27 cellular contexts compared by ENCODE assay signal in the genomic region with DNA sequence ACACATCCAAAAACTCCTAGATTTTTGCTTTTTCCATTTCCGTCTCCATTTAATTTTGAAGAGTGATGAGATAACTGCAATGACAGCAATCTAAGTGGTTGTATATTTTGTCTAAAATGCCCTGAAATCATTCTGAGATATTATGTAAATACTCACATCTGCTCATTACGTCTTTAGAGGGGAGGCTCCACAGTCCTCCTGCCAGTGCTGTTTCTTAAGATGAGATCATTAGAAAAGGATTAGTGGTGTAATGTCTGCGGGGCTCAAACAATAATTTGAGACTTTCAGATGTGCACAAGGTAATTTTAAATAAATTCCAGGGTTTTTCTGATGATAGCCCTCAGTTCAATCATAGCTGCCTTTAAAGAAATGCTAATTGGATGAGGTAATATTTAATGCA.
DNase-seq lines count a peak whose midpoint lies in the region; ATAC-seq and TF ChIP-seq lines count a peak whose summit lies in the region.
"Had no signal": no experiment of that assay in that cellular context is flagged by ENCODE, and none has a peak within 500 bp of the region (broad histone marks: within the 10 kb centered on the region; RNA-seq: fewer than 3 reads in every experiment).

No MANE protein-coding gene starts in this region.

- H3K4me1 ChIP-seq in A673 (ENCODE audit: insufficient read depth, low read length, poor library complexity, severe bottlenecking) (no peaks in the 10 kb centered on the region), OCI-LY7 (ENCODE audit: insufficient read depth, low read length, poor library complexity, severe bottlenecking) (peaks cover 5% of the 10 kb centered on the region), thyroid gland (peaks cover 0 to 4% of the 10 kb centered on the region in 2 donors)

- WGBS in thyroid gland, 2 donors = 89 to 90% methylated on average over 3 of the region's 3 CpGs

- H4K20me1 ChIP-seq in OCI-LY7 (ENCODE audit: insufficient read depth, low read length) = no peaks in the 10 kb centered on the region

- H3K9me3 ChIP-seq in A673 (ENCODE audit: low read depth, low read length, poor library complexity, severe bottlenecking) = no peaks in the 10 kb centered on the region
- no peaks in the 10 kb centered on the region for H3K9me3 ChIP-seq in OCI-LY7 (ENCODE audit: low read length)
- H3K9me3 ChIP-seq in thyroid gland = no peaks in the 10 kb centered on the region
- H3K9me3 ChIP-seq: heart right ventricle, sigmoid colon, thoracic aorta had no signal

- no peaks in the 10 kb centered on the region for H3K9me2 ChIP-seq in OCI-LY7 (ENCODE audit: insufficient read depth, low read length)

- H3K36me3 ChIP-seq in A673 (ENCODE audit: insufficient read depth, low read length, poor library complexity, severe bottlenecking) (no peaks in the 10 kb centered on the region), OCI-LY7 (ENCODE audit: insufficient read depth, low read length) (no peaks in the 10 kb centered on the region), thyroid gland (no peaks in the 10 kb centered on the region)
- H3K36me3 ChIP-seq: heart right ventricle, sigmoid colon, thoracic aorta had no signal

- ATAC-seq in omental fat pad (ENCODE audit: low FRiP score) (peak; percentile 24), HG02970 (IDR thresholded peaks at IDR 0.05; ENCODE audit: low FRiP score, unreplicated experiment) (no peak)
- ATAC-seq: activated CD8-positive, alpha-beta T cell treated with anti-CD3 and anti-CD28 coated beads for 36 hours; T-helper 17 cell had no signal

- H2AFZ ChIP-seq in OCI-LY7 (ENCODE audit: low read length) = no peak overlapping the region; the same call in 1 of the 2 replicates

- TF ChIP-seq CTCF in A673 (conservative IDR thresholded peaks at IDR 0.05; ENCODE audit: low read depth, low read length) (no peak), omental fat pad (IDR thresholded peaks at IDR 0.05) (no peak), OCI-LY7 (conservative IDR thresholded peaks at IDR 0.05; ENCODE audit: low read length) (no peak), thyroid gland (IDR thresholded peaks at IDR 0.05) (no peak)

- CTCF ChIA-PET in A673 (lab: Charles Lee) = no interaction called here
- CTCF ChIA-PET in OCI-LY7 (lab: Charles Lee; ENCODE audit: unreplicated experiment) = no interaction called here

- DNase-seq in A673 (ENCODE audit: low spot score) (peak; percentile 11), NCI-H524 treated with DMSO at 0.1 percent for 48 hours (lab: John Stamatoyannopoulos, UW) (peak; percentile 69), fibroblast of the conjunctiva (ENCODE audit: low read depth) (peak; percentile 24), omental fat pad (ENCODE audit: low spot score) (no peak), OCI-LY7 (ENCODE audit: low spot score) (no peak), thyroid gland (no peak)
- no peak for DNase-seq in stimulated activated CD4-positive, alpha-beta T cell treated with anti-CD3 and anti-CD28 coated beads, Interleukin-4, amount 100 ng/mL, for 4 hours
- DNase-seq: activated CD4-positive, alpha-beta T cell treated with anti-CD3 and anti-CD28 coated beads for 1 hour; activated CD8-positive, alpha-beta T cell treated with anti-CD3 and anti-CD28 coated beads for 36 hours; activated effector memory CD4-positive, alpha-beta T cell treated with Interleukin-2 at 50 U/mL for 16 hours; activated naive CD8-positive, alpha-beta T cell treated with anti-CD3 and anti-CD28 coated beads, Interleukin-2, amount 10 ng/mL, durations not matched to agents 7 days and 5 days; central memory CD4-positive, alpha-beta T cell; DMS79; GDM1; H9; heart right ventricle; KBM-7; NCI-H1417; NCI-H2029 treated with DMSO at 0.1 percent for 48 hours; NCI-H748 treated with DMSO at 0.1 percent for 48 hours; RPMI8226; sigmoid colon; stimulated activated naive CD4-positive, alpha-beta T cell; T-helper 17 cell had no signal

- H3K4me3 ChIP-seq in A673 (ENCODE audit: low read depth, low read length, poor library complexity, severe bottlenecking) (no peak overlapping the region), OCI-LY7 (ENCODE audit: low read depth, low read length, poor library complexity, severe bottlenecking) (no peak overlapping the region), thyroid gland (replicated peaks in 1 of 3) (no peak overlapping the region)
- H3K4me3 ChIP-seq: heart right ventricle, sigmoid colon, SK-N-MC, thoracic aorta had no signal

- no peak overlapping the region for H3K27ac ChIP-seq in A673 (ENCODE audit: low read depth, low read length, poor library complexity, severe bottlenecking)
- no peak overlapping the region for H3K27ac ChIP-seq in OCI-LY7 (ENCODE audit: low read depth, low read length, poor library complexity, severe bottlenecking)
- no peak overlapping the region for H3K27ac ChIP-seq in thyroid gland
- H3K27ac ChIP-seq: heart right ventricle, SK-N-MC, thoracic aorta had no signal

- TF ChIP-seq POLR2A in thyroid gland (IDR thresholded peaks at IDR 0.05) = no peak

- no peaks in the 10 kb centered on the region for H3K79me2 ChIP-seq in OCI-LY7 (ENCODE audit: insufficient read depth, low read depth, low read length)

- no peaks in the 10 kb centered on the region for H3K27me3 ChIP-seq in A673 (replicated peaks; ENCODE audit: insufficient read depth, low read depth, low read length, poor library complexity)
- H3K27me3 ChIP-seq in thyroid gland = no peaks in the 10 kb centered on the region
- H3K27me3 ChIP-seq: heart right ventricle, sigmoid colon had no signal

- BruUV-seq in A673 (replicated peaks; lab: Mats Ljungman, UMichigan) (no TSS peak), OCI-LY7 (replicated peaks; lab: Mats Ljungman, UMichigan) (no TSS peak)

- no peak overlapping the region for H3K4me2 ChIP-seq in OCI-LY7 (ENCODE audit: low read length)

- POLR2A ChIA-PET in A673 (lab: Charles Lee; ENCODE audit: low non-redundant PET) (no interaction called here), OCI-LY7 (lab: Charles Lee) (no interaction called here)

- intact Hi-C loops in A673 (cut with micrococcal nuclease; ENCODE audit: unreplicated experiment) = no loop called here
- intact Hi-C loops in OCI-LY7 (cut with micrococcal nuclease; ENCODE audit: unreplicated experiment) = no loop called here
- intact Hi-C loops in thyroid gland (cut with DNase I) = no loop called here

Comparison
In these comparisons a context has a peak if more than half of its experiments do, and no peak if none do; other contexts are left out.
1. DNase-seq: peak in A673 (single experiment), NCI-H524 treated with DMSO at 0.1 percent for 48 hours (single experiment) and fibroblast of the conjunctiva (single experiment); none in omental fat pad (single experiment), OCI-LY7 (single experiment), thyroid gland (0 of 2) and stimulated activated CD4-positive, alpha-beta T cell treated with anti-CD3 and anti-CD28 coated beads, Interleukin-4, amount 100 ng/mL, for 4 hours (0 of 2).